8 cellular contexts compared by ENCODE assay signal in genomic region chr1:25799758-25800537, GRCh38. TPM values are rescaled to one million over a fixed set of nuclear protein-coding genes. Genes with fewer than 3 reads are reported as not detected.
DNase-seq lines count a peak whose midpoint lies in the region; ATAC-seq and TF ChIP-seq lines count a peak whose summit lies in the region.

Gene SELENON (plus strand): TSS chr1:25800193. CDS start chr1:25800231, 38 bp downstream.

- peak within 1 kb of the TSS; percentile 59 for H4K5ac ChIP-seq in IMR-90 (ENCODE audit: low read depth, low read length)

- POLR2A ChIA-PET in IMR-90 (lab: Charles Lee; ENCODE audit: unreplicated experiment), result no interaction called here

- H3K9me1 ChIP-seq in IMR-90 (ENCODE audit: insufficient read depth, low read length), result peaks cover 9% of the 10 kb centered on the region

- H2AK9ac ChIP-seq in IMR-90 (replicated peaks; ENCODE audit: low read depth, low read length, poor library complexity), result peak within 1 kb of the TSS; percentile 70

- H3K36me3 ChIP-seq in IMR-90 (ENCODE audit: control insufficient read depth, insufficient read depth, low read length), result no peaks in the 10 kb centered on the region; the same call in 1 of the 2 replicates

- CTCF ChIA-PET in IMR-90 (lab: Yijun Ruan, JAX), result no interaction called here

- H2AK5ac ChIP-seq in IMR-90 (ENCODE audit: low read depth, low read length), result peak within 1 kb of the TSS; percentile 37

- no peak within 1 kb of the TSS for H3K56ac ChIP-seq in IMR-90 (ENCODE audit: extremely low read depth, insufficient read depth, low read length)

- H3K18ac ChIP-seq in IMR-90 (ENCODE audit: low read depth, low read length), result peak within 1 kb of the TSS; percentile 55; the same call in 1 of the 2 replicates

- H3K4ac ChIP-seq in IMR-90 (ENCODE audit: low read depth, low read length), result peak within 1 kb of the TSS; percentile 84

- intact Hi-C loops in IMR-90 (cut with micrococcal nuclease), result loop anchor here (5.0 kb wide), 1 partner anchor 88 kb away; no protein-coding TSS in a partner anchor

- H2BK5ac ChIP-seq in IMR-90 (ENCODE audit: low read depth, low read length, poor library complexity, severe bottlenecking), result peak within 1 kb of the TSS; percentile 75

- TF ChIP-seq POLR2A in IMR-90 (IDR thresholded peaks at IDR 0.05; ENCODE audit: low read depth, low read length), result no peak

- peak within 1 kb of the TSS; percentile 84 to 96 for H4K8ac ChIP-seq in IMR-90 (ENCODE audit: low read depth in 2 of 2, low read length in 2 of 2)

- no peaks in the 10 kb centered on the region for H3K27me3 ChIP-seq in IMR-90 (ENCODE audit: control insufficient read depth, insufficient read depth, low read length)

- H2BK120ac ChIP-seq in IMR-90 (ENCODE audit: low read depth, low read length), result peak within 1 kb of the TSS; percentile 82

- in situ Hi-C loops in IMR-90 (cut with MboI; ENCODE audit: low sequenced_read_pairs), result loop anchor here (25.0 kb wide), 2 partner anchors 388 to 563 kb away; partner anchors contain the start of genes RHCE, RSRP1 and SYF2

- no peaks in the 10 kb centered on the region for H3K9me3 ChIP-seq in IMR-90 (ENCODE audit: control insufficient read depth, insufficient read depth, low read length)

- peak within 1 kb of the TSS; percentile 96 for H2AFZ ChIP-seq in IMR-90 (replicated peaks; ENCODE audit: low read length, poor library complexity)

- peak within 1 kb of the TSS; percentile 97 for H3K9ac ChIP-seq in IMR-90 (ENCODE audit: low read depth, low read length)

- DNase-seq in COR-L47 (lab: John Stamatoyannopoulos, UW), result peak; percentile 33
- DNase-seq in IMR-90, result peak; percentile 28
- DNase-seq in T1000 (lab: John Stamatoyannopoulos, UW), result peak; percentile 20
- peak; percentile 54 to 61 for DNase-seq in dermis microvascular lymphatic vessel endothelial cell (ENCODE audit: low read depth in 2 of 2)
- DNase-seq in left kidney (ENCODE audit: low read depth, low spot score), result peak; percentile 87
- peak; percentile 43 for DNase-seq in stimulated activated CD8-positive, alpha-beta memory T cell treated with anti-CD3 and anti-CD28 coated beads, Interleukin-4, amount 100 ng/mL, for 48 hours
- no peak for DNase-seq in OCI-M2 (lab: John Stamatoyannopoulos, UW; ENCODE audit: unreplicated experiment)

- H3K4me2 ChIP-seq in IMR-90 (ENCODE audit: low read depth, low read length), result peak within 1 kb of the TSS; percentile 91

- H2BK15ac ChIP-seq in IMR-90 (ENCODE audit: low read depth, low read length), result peak within 1 kb of the TSS; percentile 37; the same call in 2 of the 3 replicates

- no peak for TF ChIP-seq RAD21 in IMR-90 (IDR thresholded peaks at IDR 0.05; ENCODE audit: low read length)

- H2BK20ac ChIP-seq in IMR-90 (ENCODE audit: low read depth, low read length), result no peak within 1 kb of the TSS

- H4K91ac ChIP-seq in IMR-90 (ENCODE audit: insufficient read depth, low read depth, low read length), result peak within 1 kb of the TSS; percentile 87

- H3K4me1 ChIP-seq in IMR-90 (ENCODE audit: control insufficient read depth, insufficient read depth, low read length), result peaks cover 10% of the 10 kb centered on the region

- 0 out of 2 replicates have a peak, but pooled peaks cover 4% of the 10 kb centered on the region for H4K20me1 ChIP-seq in IMR-90 (ENCODE audit: insufficient read depth, low read length)

- H3K4me3 ChIP-seq in IMR-90 (ENCODE audit: insufficient read depth, low read depth, low read length), result peak within 1 kb of the TSS; percentile 87

- peak within 1 kb of the TSS; percentile 93 for H3K23ac ChIP-seq in IMR-90 (ENCODE audit: low read depth, low read length)

- ATAC-seq in IMR-90 (ENCODE audit: low read depth) (peak; percentile 84), GM21515 (IDR thresholded peaks at IDR 0.05; ENCODE audit: unreplicated experiment) (no peak)

- no TSS peak for BruUV-seq in IMR-90 (replicated peaks; lab: Mats Ljungman, UMichigan)

- H3K27ac ChIP-seq in IMR-90 (ENCODE audit: insufficient read depth, low read length), result peak within 1 kb of the TSS; percentile 86

- no peak for TF ChIP-seq CTCF in IMR-90 (conservative IDR thresholded peaks at IDR 0.05; ENCODE audit: low read depth, low read length)

- peaks cover 25 to 36% of the 10 kb centered on the region in 2 experiments for H3K79me1 ChIP-seq in IMR-90 (ENCODE audit: low read depth in 1 of 2, low read length in 2 of 2)

- dilution Hi-C loops in IMR-90 (cut with HindIII; ENCODE audit: low sequenced_read_pairs, unreplicated experiment), result no loop called here

- H3K14ac ChIP-seq in IMR-90 (replicated peaks; ENCODE audit: low read depth, low read length), result peak within 1 kb of the TSS; percentile 73

- WGBS in IMR-90 (ENCODE audit: extremely low coverage in 2 of 2, insufficient read length in 1 of 2), 2 experiments, result 1% methylated on average over 42 of the region's 91 CpGs; no CpG with 5 or more reads in 1 of the 2 experiments

TF ChIP-seq in IMR-90, 13 proteins besides CTCF, POLR2A, EP300 and RAD21:
- TF ChIP-seq MAZ (IDR thresholded peaks at IDR 0.05; ENCODE audit: borderline replicate concordance, low read depth, low read length), result no peak; the same call in 1 of the 2 replicates
TF ChIP-seq in IMR-90: peak in this region for 0.

RNA-seq across cellular contexts. Expression of gene SELENON, which starts in this region (rescaled TPM):
- 9.1 and 10.0 TPM in 2 replicates for total RNA-seq in IMR-90 (2012; rRNA removed)
- polyA plus RNA-seq in IMR-90 (2012; rRNA removed), result 86.4 and 114 TPM in 2 replicates
- 67.8 and 132 TPM in 2 replicates for polyA plus RNA-seq in IMR-90 (2012; cell fraction: cytosol; rRNA removed)
- 82.8 and 113 TPM in 2 replicates for polyA plus RNA-seq in IMR-90 (2012; cell fraction: nucleus; rRNA removed; ENCODE audit: low replicate concordance)
- total RNA-seq in dermis microvascular lymphatic vessel endothelial cell, result 23.0 and 45.6 TPM in 2 replicates
